1 cellular context compared by ENCODE assay signal in the genomic region with DNA sequence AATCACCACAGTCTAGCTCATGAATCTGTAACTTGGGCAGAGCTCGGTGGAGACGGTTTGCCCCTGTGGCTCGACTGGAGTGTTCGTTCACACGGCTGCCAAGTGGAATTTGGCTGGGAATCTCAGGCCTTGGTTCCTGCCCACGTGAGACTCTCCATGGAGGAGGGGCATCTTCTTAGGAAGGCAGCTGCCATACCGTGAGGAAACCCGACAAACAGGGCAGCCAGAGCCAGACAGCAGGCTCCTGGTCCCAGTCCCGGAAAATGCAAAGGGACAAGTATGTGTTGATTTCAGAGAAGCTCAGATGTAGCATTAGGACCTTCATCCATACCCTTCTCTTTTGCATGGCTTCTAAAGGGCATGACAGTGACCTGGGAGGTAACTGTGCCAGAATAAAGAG.
TF ChIP-seq lines count a peak whose summit lies in the region.

No MANE protein-coding gene starts in this region.

TF ChIP-seq in GM12891, 5 proteins besides CTCF, POLR2A, EP300 and RAD21:
- no peak for TF ChIP-seq SPI1 (IDR thresholded peaks at IDR 0.05; ENCODE audit: low read depth, low read length)
- no peak for TF ChIP-seq PAX5 (IDR thresholded peaks at IDR 0.05; ENCODE audit: insufficient read depth, low read length, severe bottlenecking)
- TF ChIP-seq TAF1 (IDR thresholded peaks at IDR 0.05; ENCODE audit: low read depth, low read length): no peak
- no peak for TF ChIP-seq POU2F2 (IDR thresholded peaks at IDR 0.05; ENCODE audit: low read depth, low read length)
- TF ChIP-seq POLR2AphosphoS5 (IDR thresholded peaks at IDR 0.05; ENCODE audit: low read depth, low read length): no peak
